1 cellular context compared by ENCODE assay signal in the genomic region with DNA sequence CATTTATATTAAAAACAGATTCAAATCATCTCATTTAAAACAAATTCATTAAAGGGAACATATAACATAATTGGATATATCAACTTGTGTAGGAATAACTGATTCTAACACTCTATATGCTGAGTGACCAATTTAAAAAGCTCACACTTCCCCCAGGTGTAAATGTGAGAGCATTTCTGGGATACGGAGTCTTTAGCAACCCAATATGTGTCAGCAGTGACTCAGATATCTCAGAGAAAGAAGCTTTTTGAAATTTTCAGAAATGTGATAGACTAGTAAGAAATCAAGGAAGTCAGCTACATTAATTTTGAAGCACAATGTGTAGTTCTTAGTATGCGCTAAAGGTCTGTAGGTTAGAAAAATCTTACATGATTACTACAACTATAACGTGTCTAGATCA.
TF ChIP-seq lines count a peak whose summit lies in the region.

No MANE protein-coding gene starts in this region.

TF ChIP-seq in GM23338, 12 proteins besides CTCF, POLR2A, EP300 and RAD21 (continued from another document):
- TF ChIP-seq JUNB (IDR thresholded peaks at IDR 0.05; ENCODE audit: unreplicated experiment): no peak
- no peak for TF ChIP-seq ZNF114 (CRISPR knock-in tag; IDR thresholded peaks at IDR 0.05)
- TF ChIP-seq STAT1 (IDR thresholded peaks at IDR 0.05; ENCODE audit: unreplicated experiment): no peak
- no peak for TF ChIP-seq POLR2AphosphoS5 (IDR thresholded peaks at IDR 0.05; ENCODE audit: low read depth)
- TF ChIP-seq NANOG (IDR thresholded peaks at IDR 0.05; ENCODE audit: borderline replicate concordance): no peak
- TF ChIP-seq, protein P1, sequence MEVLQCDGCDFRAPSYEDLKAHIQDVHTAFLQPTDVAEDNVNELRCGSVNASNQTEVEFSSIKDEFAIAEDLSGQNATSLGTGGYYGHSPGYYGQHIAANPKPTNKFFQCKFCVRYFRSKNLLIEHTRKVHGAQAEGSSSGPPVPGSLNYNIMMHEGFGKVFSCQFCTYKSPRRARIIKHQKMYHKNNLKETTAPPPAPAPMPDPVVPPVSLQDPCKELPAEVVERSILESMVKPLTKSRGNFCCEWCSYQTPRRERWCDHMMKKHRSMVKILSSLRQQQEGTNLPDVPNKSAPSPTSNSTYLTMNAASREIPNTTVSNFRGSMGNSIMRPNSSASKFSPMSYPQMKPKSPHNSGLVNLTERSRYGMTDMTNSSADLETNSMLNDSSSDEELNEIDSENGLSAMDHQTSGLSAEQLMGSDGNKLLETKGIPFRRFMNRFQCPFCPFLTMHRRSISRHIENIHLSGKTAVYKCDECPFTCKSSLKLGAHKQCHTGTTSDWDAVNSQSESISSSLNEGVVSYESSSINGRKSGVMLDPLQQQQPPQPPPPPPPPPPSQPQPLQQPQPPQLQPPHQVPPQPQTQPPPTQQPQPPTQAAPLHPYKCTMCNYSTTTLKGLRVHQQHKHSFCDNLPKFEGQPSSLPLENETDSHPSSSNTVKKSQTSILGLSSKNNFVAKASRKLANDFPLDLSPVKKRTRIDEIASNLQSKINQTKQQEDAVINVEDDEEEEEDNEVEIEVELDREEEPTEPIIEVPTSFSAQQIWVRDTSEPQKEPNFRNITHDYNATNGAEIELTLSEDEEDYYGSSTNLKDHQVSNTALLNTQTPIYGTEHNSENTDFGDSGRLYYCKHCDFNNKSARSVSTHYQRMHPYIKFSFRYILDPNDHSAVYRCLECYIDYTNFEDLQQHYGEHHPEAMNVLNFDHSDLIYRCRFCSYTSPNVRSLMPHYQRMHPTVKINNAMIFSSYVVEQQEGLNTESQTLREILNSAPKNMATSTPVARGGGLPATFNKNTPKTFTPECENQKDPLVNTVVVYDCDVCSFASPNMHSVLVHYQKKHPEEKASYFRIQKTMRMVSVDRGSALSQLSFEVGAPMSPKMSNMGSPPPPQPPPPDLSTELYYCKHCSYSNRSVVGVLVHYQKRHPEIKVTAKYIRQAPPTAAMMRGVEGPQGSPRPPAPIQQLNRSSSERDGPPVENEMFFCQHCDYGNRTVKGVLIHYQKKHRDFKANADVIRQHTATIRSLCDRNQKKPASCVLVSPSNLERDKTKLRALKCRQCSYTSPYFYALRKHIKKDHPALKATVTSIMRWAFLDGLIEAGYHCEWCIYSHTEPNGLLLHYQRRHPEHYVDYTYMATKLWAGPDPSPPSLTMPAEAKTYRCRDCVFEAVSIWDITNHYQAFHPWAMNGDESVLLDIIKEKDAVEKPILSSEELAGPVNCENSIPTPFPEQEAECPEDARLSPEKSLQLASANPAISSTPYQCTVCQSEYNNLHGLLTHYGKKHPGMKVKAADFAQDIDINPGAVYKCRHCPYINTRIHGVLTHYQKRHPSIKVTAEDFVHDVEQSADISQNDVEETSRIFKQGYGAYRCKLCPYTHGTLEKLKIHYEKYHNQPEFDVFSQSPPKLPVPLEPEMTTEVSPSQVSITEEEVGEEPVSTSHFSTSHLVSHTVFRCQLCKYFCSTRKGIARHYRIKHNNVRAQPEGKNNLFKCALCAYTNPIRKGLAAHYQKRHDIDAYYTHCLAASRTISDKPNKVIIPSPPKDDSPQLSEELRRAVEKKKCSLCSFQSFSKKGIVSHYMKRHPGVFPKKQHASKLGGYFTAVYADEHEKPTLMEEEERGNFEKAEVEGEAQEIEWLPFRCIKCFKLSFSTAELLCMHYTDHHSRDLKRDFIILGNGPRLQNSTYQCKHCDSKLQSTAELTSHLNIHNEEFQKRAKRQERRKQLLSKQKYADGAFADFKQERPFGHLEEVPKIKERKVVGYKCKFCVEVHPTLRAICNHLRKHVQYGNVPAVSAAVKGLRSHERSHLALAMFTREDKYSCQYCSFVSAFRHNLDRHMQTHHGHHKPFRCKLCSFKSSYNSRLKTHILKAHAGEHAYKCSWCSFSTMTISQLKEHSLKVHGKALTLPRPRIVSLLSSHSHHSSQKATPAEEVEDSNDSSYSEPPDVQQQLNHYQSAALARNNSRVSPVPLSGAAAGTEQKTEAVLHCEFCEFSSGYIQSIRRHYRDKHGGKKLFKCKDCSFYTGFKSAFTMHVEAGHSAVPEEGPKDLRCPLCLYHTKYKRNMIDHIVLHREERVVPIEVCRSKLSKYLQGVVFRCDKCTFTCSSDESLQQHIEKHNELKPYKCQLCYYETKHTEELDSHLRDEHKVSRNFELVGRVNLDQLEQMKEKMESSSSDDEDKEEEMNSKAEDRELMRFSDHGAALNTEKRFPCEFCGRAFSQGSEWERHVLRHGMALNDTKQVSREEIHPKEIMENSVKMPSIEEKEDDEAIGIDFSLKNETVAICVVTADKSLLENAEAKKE (CRISPR knock-in tag; IDR thresholded peaks at IDR 0.05): no peak
